ENCODE assay signal across 8 cellular contexts in genomic region chr5:142025637-142026036, GRCh38. TPM values are rescaled to one million over a fixed set of nuclear protein-coding genes. Genes with fewer than 3 reads are reported as not detected.
DNase-seq lines count a peak whose midpoint lies in the region; ATAC-seq, FAIRE-seq and TF ChIP-seq lines count a peak whose summit lies in the region.

No MANE protein-coding gene starts in this region.

- no peaks in the 10 kb centered on the region for H3K27me3 Mint-ChIP-seq in activated naive CD8-positive, alpha-beta T cell treated with anti-CD3 and anti-CD28 coated beads for 36 hours
- H3K27me3 Mint-ChIP-seq in mesothelial cell of epicardium (ENCODE audit: low read depth) = peaks cover 7% of the 10 kb centered on the region

- H3K27me3 ChIP-seq in left ventricle myocardium inferior (ENCODE audit: low read depth) (no peaks in the 10 kb centered on the region), heart left ventricle (no peaks in the 10 kb centered on the region), vagina (no peaks in the 10 kb centered on the region)

- peaks cover 10% of the 10 kb centered on the region for H3K4me1 ChIP-seq in left ventricle myocardium inferior
- H3K4me1 ChIP-seq in heart left ventricle = peaks cover 0 to 12% (median 0%) of the 10 kb centered on the region in 12 donors
- peaks cover 6% of the 10 kb centered on the region for H3K4me1 ChIP-seq in vagina

- H3K27ac ChIP-seq in left ventricle myocardium inferior (replicated peaks) (peak overlapping the region; percentile 91), heart left ventricle (peak overlapping the region in 6 of 12 donors; percentile 84 to 91 (median 88)), vagina (peak overlapping the region; percentile 68)

- 74 to 78% (median 77%) methylated on average over 8 of the region's 8 CpGs for WGBS in heart left ventricle, 4 donors

- peak overlapping the region; percentile 90 for H3K4me3 Mint-ChIP-seq in activated naive CD8-positive, alpha-beta T cell treated with anti-CD3 and anti-CD28 coated beads for 36 hours
- H3K4me3 Mint-ChIP-seq in mesothelial cell of epicardium = peak overlapping the region; percentile 77

- TF ChIP-seq POLR2A in heart left ventricle (IDR thresholded peaks at IDR 0.05) (no peak), vagina (IDR thresholded peaks at IDR 0.05) (no peak), GM12891 (IDR thresholded peaks at IDR 0.05; ENCODE audit: low read depth, low read length) (no peak)

- H3K4me1 Mint-ChIP-seq in activated naive CD8-positive, alpha-beta T cell treated with anti-CD3 and anti-CD28 coated beads for 36 hours = peaks cover 15% of the 10 kb centered on the region
- peaks cover 11% of the 10 kb centered on the region for H3K4me1 Mint-ChIP-seq in mesothelial cell of epicardium

- peak overlapping the region; percentile 69 for H3K4me3 ChIP-seq in left ventricle myocardium inferior
- peak overlapping the region in 5 of 12 donors; percentile 52 to 61 (median 60) for H3K4me3 ChIP-seq in heart left ventricle
- H3K4me3 ChIP-seq in vagina = peak overlapping the region; percentile 43 to 51

- TF ChIP-seq CTCF in left ventricle myocardium inferior (IDR thresholded peaks at IDR 0.05; ENCODE audit: borderline replicate concordance) (no peak), heart left ventricle (IDR thresholded peaks at IDR 0.05) (no peak), mesothelial cell of epicardium (IDR thresholded peaks at IDR 0.05; ENCODE audit: unreplicated experiment) (no peak), vagina (IDR thresholded peaks at IDR 0.05) (no peak)

- DNase-seq in left ventricle myocardium inferior (no peak), heart left ventricle (no peak), mesothelial cell of epicardium (ENCODE audit: low spot score in 2 of 2, unreplicated experiment in 2 of 2) (no peak), vagina (ENCODE audit: extremely low spot score in 2 of 2) (no peak), NCI-H2196 (lab: John Stamatoyannopoulos, UW; ENCODE audit: unreplicated experiment) (no peak), GM12891 (ENCODE audit: insufficient read length, low spot score) (no peak)
- no peak for DNase-seq in activated naive CD8-positive, alpha-beta T cell treated with anti-CD3 and anti-CD28 coated beads for 36 hours

- intact Hi-C loops in left ventricle myocardium inferior (cut with micrococcal nuclease) (no loop called here), heart left ventricle (cut with DNase I) (no loop called here), vagina (cut with DNase I) (no loop called here)

- peaks cover 3% of the 10 kb centered on the region for H3K9me3 Mint-ChIP-seq in activated naive CD8-positive, alpha-beta T cell treated with anti-CD3 and anti-CD28 coated beads for 36 hours
- H3K9me3 Mint-ChIP-seq in mesothelial cell of epicardium = no peaks in the 10 kb centered on the region

- H3K27ac Mint-ChIP-seq in activated naive CD8-positive, alpha-beta T cell treated with anti-CD3 and anti-CD28 coated beads for 36 hours = peak overlapping the region; percentile 98
- H3K27ac Mint-ChIP-seq in mesothelial cell of epicardium = no peak overlapping the region

- H3K36me3 ChIP-seq in left ventricle myocardium inferior (no peaks in the 10 kb centered on the region), heart left ventricle (no peaks in the 10 kb centered on the region), vagina (no peaks in the 10 kb centered on the region)

- ATAC-seq in heart left ventricle (no peak), GM18519 (IDR thresholded peaks at IDR 0.05; ENCODE audit: low FRiP score, unreplicated experiment) (no peak)

- H3K9me3 ChIP-seq in left ventricle myocardium inferior (replicated peaks) (peaks cover 2% of the 10 kb centered on the region), heart left ventricle (peaks cover 0 to 2% (median 0%) of the 10 kb centered on the region in 12 donors), vagina (no peaks in the 10 kb centered on the region)

- no peaks in the 10 kb centered on the region for H3K36me3 Mint-ChIP-seq in activated naive CD8-positive, alpha-beta T cell treated with anti-CD3 and anti-CD28 coated beads for 36 hours
- H3K36me3 Mint-ChIP-seq in mesothelial cell of epicardium = no peaks in the 10 kb centered on the region

- no peak for FAIRE-seq in GM12891 (lab: Jason Lieb, UNC)

TF ChIP-seq in GM12891, 5 proteins besides CTCF, POLR2A, EP300 and RAD21:
- TF ChIP-seq PAX5 (IDR thresholded peaks at IDR 0.05; ENCODE audit: insufficient read depth, low read length, severe bottlenecking) = no peak
- no peak for TF ChIP-seq TAF1 (IDR thresholded peaks at IDR 0.05; ENCODE audit: low read depth, low read length)
- no peak for TF ChIP-seq SPI1 (IDR thresholded peaks at IDR 0.05; ENCODE audit: low read depth, low read length)
- TF ChIP-seq POLR2AphosphoS5 (IDR thresholded peaks at IDR 0.05; ENCODE audit: low read depth, low read length) = no peak
- no peak for TF ChIP-seq POU2F2 (IDR thresholded peaks at IDR 0.05; ENCODE audit: low read depth, low read length)
TF ChIP-seq in GM12891: peak in this region for 0.

RNA-seq across cellular contexts. Expression of gene GNPDA1, which starts 12.8 kb away (rescaled TPM):
- 24.3 TPM for total RNA-seq in left ventricle myocardium inferior
- total RNA-seq in heart left ventricle = 10 to 100 TPM; 14.1 to 43.0 (median 26.1) TPM
- 10 to 100 TPM; 13.6 to 16.1 TPM for polyA plus RNA-seq in heart left ventricle
- total RNA-seq in activated naive CD8-positive, alpha-beta T cell treated with anti-CD3 and anti-CD28 coated beads for 36 hours = 100 to 1,000 TPM; 140 to 148 TPM
- total RNA-seq in mesothelial cell of epicardium = 55.0 to 56.6 TPM (median 55.1 TPM) in 3 replicates
- total RNA-seq in vagina = 25.3 TPM
- polyA plus RNA-seq in GM12891 (2012; ENCODE audit: low read depth, missing spikeins) = 8.6 TPM

RNA-seq across cellular contexts. Expression of gene RNF14, which starts 56.7 kb away (rescaled TPM):
- total RNA-seq in left ventricle myocardium inferior (120 TPM), heart left ventricle (100 to 1,000 TPM in 5 of 9 donors, 10 to 100 TPM in 4; 88.5 to 131 (median 103) TPM), mesothelial cell of epicardium (34.0 to 36.5 TPM (median 35.1 TPM) in 3 replicates), vagina (37.8 TPM)
- 100 to 1,000 TPM in 1 of 2 donors, 10 to 100 TPM in 1; 21.3 to 105 TPM for polyA plus RNA-seq in heart left ventricle
- 10 to 100 TPM; 44.9 to 45.4 TPM for total RNA-seq in activated naive CD8-positive, alpha-beta T cell treated with anti-CD3 and anti-CD28 coated beads for 36 hours
- 20.1 TPM for polyA plus RNA-seq in GM12891 (2012; ENCODE audit: low read depth, missing spikeins)
